In the genomic region with DNA sequence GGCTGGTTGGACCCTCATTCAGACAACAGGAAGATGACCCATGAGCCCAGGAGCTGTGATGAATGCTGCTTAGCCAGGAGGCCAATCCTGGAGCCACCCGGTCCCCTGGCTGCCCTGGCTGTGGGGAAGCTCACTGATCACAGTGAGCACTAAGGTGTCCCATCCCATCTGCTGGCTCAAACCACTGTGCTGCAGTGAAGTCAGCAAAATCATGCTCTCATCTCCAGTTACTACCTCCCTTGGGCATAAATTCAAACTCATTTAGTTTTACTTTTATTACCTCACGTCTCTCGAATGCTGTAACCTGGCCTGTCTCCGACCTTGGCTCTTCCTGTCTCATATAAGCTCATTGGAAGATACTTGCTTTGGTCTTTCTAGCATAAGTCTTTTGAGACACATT, we compare ENCODE assay signal across 24 cellular contexts.
DNase-seq lines count a peak whose midpoint lies in the region; ATAC-seq and TF ChIP-seq lines count a peak whose summit lies in the region.
"Had no signal": no experiment of that assay in that cellular context is flagged by ENCODE, and none has a peak within 500 bp of the region (broad histone marks: within the 10 kb centered on the region; RNA-seq: fewer than 3 reads in every experiment).

No MANE protein-coding gene starts in this region.

- TF ChIP-seq POLR2A in uterus (IDR thresholded peaks at IDR 0.05) = no peak
- no peak for TF ChIP-seq POLR2A in breast epithelium (IDR thresholded peaks at IDR 0.05)

- peaks cover 15% of the 10 kb centered on the region for H3K4me1 Mint-ChIP-seq in nephron

- 18 to 26% methylated on average over 3 to 4 of the region's 4 CpGs for WGBS in GM23248 (ENCODE audit: low coverage in 1 of 2, low lambda C conversion rate in 2 of 2, missing lambda C conversion rate in 2 of 2), 2 experiments

- H3K4me3 Mint-ChIP-seq in nephron = no peak overlapping the region
- H3K4me3 Mint-ChIP-seq: CD4-positive, alpha-beta T cell; GM23338; H9; HFFc6 had no signal

- H3K27ac ChIP-seq in GM23248 (peak overlapping the region; percentile 44), caudate nucleus (ENCODE audit: low read depth, low read length) (peak overlapping the region; percentile 32), uterus (peak overlapping the region in 1 of 2 donors; percentile 72), breast epithelium (no peak overlapping the region)
- H3K27ac ChIP-seq: BLaER1 treated with 17β-estradiol and CSF1 and Interleukin-3, amounts not matched to agents 10 nM and 100 nM; SK-N-MC had no signal

- H3K36me3 Mint-ChIP-seq in nephron (ENCODE audit: low read depth) = no peaks in the 10 kb centered on the region

- DNase-seq in GM23248 = peak; percentile 44
- no peak for DNase-seq in caudate nucleus (lab: John Stamatoyannopoulos, UW)
- peak; percentile 20 to 25 for DNase-seq in uterus
- no peak for DNase-seq in NCI-H2107 treated with DMSO at 0.1 percent for 48 hours (lab: John Stamatoyannopoulos, UW; ENCODE audit: unreplicated experiment)
- DNase-seq in breast epithelium (ENCODE audit: low spot score in 2 of 2) = no peak
- DNase-seq: AML-193; CD4-positive, alpha-beta T cell; COR-L47; DMS53; HFFc6; Kasumi-1; NCI-H1092 treated with DMSO at 0.1 percent for 48 hours; NCI-H1436; NCI-H187; NCI-H526 treated with DMSO at 0.1 percent for 48 hours; SIG-M5 had no signal

- no peak overlapping the region for H2AFZ ChIP-seq in GM23248
- H2AFZ ChIP-seq: GM23338 had no signal

- H3K4me3 ChIP-seq in GM23248 (no peak overlapping the region), uterus (no peak overlapping the region), breast epithelium (no peak overlapping the region)
- H3K4me3 ChIP-seq: BLaER1 treated with 17β-estradiol and CSF1 and Interleukin-3, amounts not matched to agents 10 nM and 100 nM; GM23338; SK-N-MC had no signal

- peak overlapping the region; percentile 0 to 32 (median 9) for H3K27ac Mint-ChIP-seq in nephron
- H3K27ac Mint-ChIP-seq: CD4-positive, alpha-beta T cell; GM23338; HFFc6 had no signal

- peaks cover 14% of the 10 kb centered on the region for H3F3A ChIP-seq in GM23248 (ENCODE audit: insufficient read depth)

- H3K27me3 ChIP-seq in GM23248 (replicated peaks; ENCODE audit: insufficient read depth) = no peaks in the 10 kb centered on the region; the same call in 1 of the 2 replicates
- H3K27me3 ChIP-seq in uterus = no peaks in the 10 kb centered on the region
- no peaks in the 10 kb centered on the region for H3K27me3 ChIP-seq in breast epithelium
- H3K27me3 ChIP-seq: BLaER1 treated with 17β-estradiol and CSF1 and Interleukin-3, amounts not matched to agents 10 nM and 100 nM had no signal

- in situ Hi-C loops in GM23248 (cut with MboI) = no loop called here

- peaks cover 3% of the 10 kb centered on the region for H3K27me3 Mint-ChIP-seq in nephron (ENCODE audit: low read depth)

- no peaks in the 10 kb centered on the region for H3K9me2 ChIP-seq in GM23248 (ENCODE audit: insufficient read depth)

- no peaks in the 10 kb centered on the region for H4K20me1 ChIP-seq in GM23248 (ENCODE audit: insufficient read depth)
- H4K20me1 ChIP-seq: BLaER1 treated with 17β-estradiol and CSF1 and Interleukin-3, amounts not matched to agents 10 nM and 100 nM had no signal

- 0 out of 2 replicates have a peak overlapping the region, but pooled peaks have one; percentile 5 for H3K9ac ChIP-seq in GM23248
- H3K9ac ChIP-seq: BLaER1 treated with 17β-estradiol and CSF1 and Interleukin-3, amounts not matched to agents 10 nM and 100 nM had no signal

- ATAC-seq in HG02938 (IDR thresholded peaks at IDR 0.05; ENCODE audit: unreplicated experiment) = no peak
- ATAC-seq: GM23338, HepG2, Panc1 had no signal

- no peaks in the 10 kb centered on the region for H3K79me2 ChIP-seq in GM23248 (ENCODE audit: insufficient read depth)

- TF ChIP-seq CTCF in nephron (IDR thresholded peaks at IDR 0.05; ENCODE audit: unreplicated experiment in 3 of 3) (no peak), uterus (IDR thresholded peaks at IDR 0.05) (no peak), breast epithelium (IDR thresholded peaks at IDR 0.05) (no peak)

- H3K36me3 ChIP-seq in GM23248 (ENCODE audit: low read depth) (no peaks in the 10 kb centered on the region), uterus (no peaks in the 10 kb centered on the region), breast epithelium (no peaks in the 10 kb centered on the region)

- H3K4me1 ChIP-seq in GM23248 (ENCODE audit: insufficient read depth) (peaks cover 31% of the 10 kb centered on the region), uterus (no peaks in the 10 kb centered on the region), breast epithelium (no peaks in the 10 kb centered on the region)
- H3K4me1 ChIP-seq: BLaER1 treated with 17β-estradiol and CSF1 and Interleukin-3, amounts not matched to agents 10 nM and 100 nM had no signal

- peaks cover 2% of the 10 kb centered on the region for H3K9me3 Mint-ChIP-seq in nephron
- H3K9me3 Mint-ChIP-seq: CD4-positive, alpha-beta T cell; GM23338; H9; HFFc6 had no signal

- H3K9me3 ChIP-seq in GM23248 (ENCODE audit: low read depth) (no peaks in the 10 kb centered on the region), uterus (no peaks in the 10 kb centered on the region), breast epithelium (no peaks in the 10 kb centered on the region)
- H3K9me3 ChIP-seq: BLaER1 treated with 17β-estradiol and CSF1 and Interleukin-3, amounts not matched to agents 10 nM and 100 nM had no signal

- intact Hi-C loops in uterus (cut with DNase I; ENCODE audit: low total_unique reads) (no loop called here), breast epithelium (cut with DNase I; ENCODE audit: low total_unique reads) (no loop called here)

- H3K4me2 ChIP-seq in GM23248 (ENCODE audit: unreplicated experiment) = no peak overlapping the region
- H3K4me2 ChIP-seq: BLaER1 treated with 17β-estradiol and CSF1 and Interleukin-3, amounts not matched to agents 10 nM and 100 nM; GM23338 had no signal

Comparison
In these comparisons a context has a peak if more than half of its experiments do, and no peak if none do; other contexts are left out.
1. DNase-seq: peak in GM23248 (single experiment) and uterus (2 of 2); none in caudate nucleus (0 of 61), NCI-H2107 treated with DMSO at 0.1 percent for 48 hours (single experiment) and breast epithelium (0 of 2).
2. H3K27ac ChIP-seq: peak in GM23248 (single experiment) and caudate nucleus (single experiment); none in breast epithelium (0 of 2).